15 cellular contexts compared by ENCODE assay signal in genomic region chr3:4805662-4806061, GRCh38.
DNase-seq lines count a peak whose midpoint lies in the region; ATAC-seq and TF ChIP-seq lines count a peak whose summit lies in the region.
"Had no signal": no experiment of that assay in that cellular context is flagged by ENCODE, and none has a peak within 500 bp of the region (broad histone marks: within the 10 kb centered on the region; RNA-seq: fewer than 3 reads in every experiment).

No MANE protein-coding gene starts in this region.

- peaks cover 60% of the 10 kb centered on the region for H3K36me3 Mint-ChIP-seq in CD4-positive, CD25-positive, alpha-beta regulatory T cell
- peaks cover 80% of the 10 kb centered on the region for H3K36me3 Mint-ChIP-seq in CD4-positive, alpha-beta T cell (ENCODE audit: low read depth)
- peaks cover 77% of the 10 kb centered on the region for H3K36me3 Mint-ChIP-seq in activated CD8-positive, alpha-beta T cell treated with anti-CD3 and anti-CD28 coated beads for 36 hours (ENCODE audit: low read depth)

- H3K36me3 ChIP-seq in CD4-positive, CD25-positive, alpha-beta regulatory T cell (ENCODE audit: control insufficient read depth, insufficient read depth, low read length): peaks cover 16% of the 10 kb centered on the region
- no peaks in the 10 kb centered on the region for H3K36me3 ChIP-seq in H7 (replicated peaks; ENCODE audit: control insufficient read depth, insufficient read depth, low read length)
- H3K36me3 ChIP-seq: transverse colon, WERI-Rb-1 had no signal

- H3K27me3 Mint-ChIP-seq in CD4-positive, CD25-positive, alpha-beta regulatory T cell: no peaks in the 10 kb centered on the region
- no peaks in the 10 kb centered on the region for H3K27me3 Mint-ChIP-seq in CD4-positive, alpha-beta T cell
- no peaks in the 10 kb centered on the region for H3K27me3 Mint-ChIP-seq in activated CD8-positive, alpha-beta T cell treated with anti-CD3 and anti-CD28 coated beads for 36 hours
- H3K27me3 Mint-ChIP-seq: B cell, IgD-negative memory B cell had no signal

- ATAC-seq in CD4-positive, CD25-positive, alpha-beta regulatory T cell (ENCODE audit: low read depth in 2 of 2): no peak
- no peak for ATAC-seq in CD4-positive, alpha-beta T cell (ENCODE audit: poor library complexity)
- ATAC-seq in activated CD8-positive, alpha-beta T cell treated with anti-CD3 and anti-CD28 coated beads for 36 hours: peak; percentile 86
- ATAC-seq in foreskin keratinocyte (no peak), sciatic nerve (no peak)

- H3K27ac Mint-ChIP-seq in CD4-positive, CD25-positive, alpha-beta regulatory T cell: peak overlapping the region in 2 of 3 donors; percentile 3 to 22
- H3K27ac Mint-ChIP-seq in CD4-positive, alpha-beta T cell: peak overlapping the region; percentile 40
- H3K27ac Mint-ChIP-seq in activated CD8-positive, alpha-beta T cell treated with anti-CD3 and anti-CD28 coated beads for 36 hours: peak overlapping the region; percentile 73
- H3K27ac Mint-ChIP-seq: B cell had no signal

- H3K4me1 ChIP-seq in CD4-positive, CD25-positive, alpha-beta regulatory T cell (ENCODE audit: control insufficient read depth, insufficient read depth, low read length, poor library complexity, severe bottlenecking): peaks cover 11% of the 10 kb centered on the region
- no peaks in the 10 kb centered on the region for H3K4me1 ChIP-seq in foreskin keratinocyte
- H3K4me1 ChIP-seq: transverse colon had no signal

- peaks cover 5 to 22% (median 14%) of the 10 kb centered on the region in 4 donors for H3K4me1 Mint-ChIP-seq in CD4-positive, CD25-positive, alpha-beta regulatory T cell
- peaks cover 23% of the 10 kb centered on the region for H3K4me1 Mint-ChIP-seq in CD4-positive, alpha-beta T cell (ENCODE audit: low read depth)
- peaks cover 40% of the 10 kb centered on the region for H3K4me1 Mint-ChIP-seq in activated CD8-positive, alpha-beta T cell treated with anti-CD3 and anti-CD28 coated beads for 36 hours (ENCODE audit: low read depth)
- H3K4me1 Mint-ChIP-seq: B cell, IgD-negative memory B cell had no signal

- peak in 1 of 3 donors; percentile 32 for DNase-seq in CD4-positive, CD25-positive, alpha-beta regulatory T cell
- no peak for DNase-seq in CD4-positive, alpha-beta T cell
- DNase-seq in activated CD8-positive, alpha-beta T cell treated with anti-CD3 and anti-CD28 coated beads for 36 hours: peak; percentile 69
- DNase-seq in foreskin keratinocyte: no peak
- no peak for DNase-seq in NCI-H526 treated with DMSO at 0.1 percent for 48 hours (lab: John Stamatoyannopoulos, UW)
- no peak for DNase-seq in H7
- DNase-seq in sciatic nerve (ENCODE audit: low spot score): no peak
- DNase-seq: mesenchymal stem cell, NCI-H2029, NCI-H510A, transverse colon, WERI-Rb-1 had no signal

- no peak overlapping the region for H3K4me3 Mint-ChIP-seq in CD4-positive, CD25-positive, alpha-beta regulatory T cell
- H3K4me3 Mint-ChIP-seq in CD4-positive, alpha-beta T cell: peak overlapping the region; percentile 1
- H3K4me3 Mint-ChIP-seq in activated CD8-positive, alpha-beta T cell treated with anti-CD3 and anti-CD28 coated beads for 36 hours: peak overlapping the region; percentile 34
- H3K4me3 Mint-ChIP-seq: B cell, IgD-negative memory B cell had no signal

- CTCF ChIA-PET in CD4-positive, alpha-beta T cell (lab: Charles Lee): no interaction called here
- CTCF ChIA-PET in activated CD8-positive, alpha-beta T cell treated with anti-CD3 and anti-CD28 coated beads for 36 hours (lab: Charles Lee): interaction anchor here (1.6 to 1.7 kb wide), 2 partner anchors 16 to 94 kb away, joined by 8 to 9 read pairs; no protein-coding TSS in a partner anchor

- POLR2A ChIA-PET in CD4-positive, alpha-beta T cell (lab: Charles Lee): no interaction called here
- POLR2A ChIA-PET in activated CD8-positive, alpha-beta T cell treated with anti-CD3 and anti-CD28 coated beads for 36 hours (lab: Charles Lee): interaction anchor here (0.9 to 2.2 kb wide), 5 partner anchors 13 to 173 kb away, joined by 3 to 14 read pairs (median 5); partner anchors contain the start of gene BHLHE40

- H3K9me3 Mint-ChIP-seq in CD4-positive, CD25-positive, alpha-beta regulatory T cell: no peaks in the 10 kb centered on the region
- no peaks in the 10 kb centered on the region for H3K9me3 Mint-ChIP-seq in CD4-positive, alpha-beta T cell
- no peaks in the 10 kb centered on the region for H3K9me3 Mint-ChIP-seq in activated CD8-positive, alpha-beta T cell treated with anti-CD3 and anti-CD28 coated beads for 36 hours
- H3K9me3 Mint-ChIP-seq: IgD-negative memory B cell had no signal

- H3K27ac ChIP-seq in CD4-positive, CD25-positive, alpha-beta regulatory T cell (ENCODE audit: insufficient read depth, low read length, poor library complexity, severe bottlenecking): no peak overlapping the region
- no peak overlapping the region for H3K27ac ChIP-seq in CD4-positive, alpha-beta T cell (ENCODE audit: low read depth, low read length)
- H3K27ac ChIP-seq in foreskin keratinocyte: peak overlapping the region; percentile 77
- H3K27ac ChIP-seq: HL-60, transverse colon, WERI-Rb-1 had no signal

- H3K9me3 ChIP-seq in CD4-positive, CD25-positive, alpha-beta regulatory T cell (ENCODE audit: control insufficient read depth in 2 of 2, low read length in 2 of 2): no peaks in the 10 kb centered on the region
- H3K9me3 ChIP-seq in CD4-positive, alpha-beta T cell (ENCODE audit: control insufficient read depth, low read length): no peaks in the 10 kb centered on the region
- H3K9me3 ChIP-seq: transverse colon had no signal

- no peak overlapping the region for H3K4me3 ChIP-seq in CD4-positive, CD25-positive, alpha-beta regulatory T cell (ENCODE audit: low read depth, low read length)
- no peak overlapping the region for H3K4me3 ChIP-seq in H7 (ENCODE audit: insufficient read depth, low read depth, low read length)
- H3K4me3 ChIP-seq: transverse colon had no signal

- H3K27me3 ChIP-seq in CD4-positive, CD25-positive, alpha-beta regulatory T cell (ENCODE audit: control insufficient read depth, insufficient read depth, low read length): no peaks in the 10 kb centered on the region
- H3K27me3 ChIP-seq in CD4-positive, alpha-beta T cell (ENCODE audit: control insufficient read depth, insufficient read depth, low read length): no peaks in the 10 kb centered on the region
- H3K27me3 ChIP-seq in foreskin keratinocyte: no peaks in the 10 kb centered on the region
- H3K27me3 ChIP-seq in H7 (ENCODE audit: control insufficient read depth, insufficient read depth, low read length): no peaks in the 10 kb centered on the region
- H3K27me3 ChIP-seq: transverse colon had no signal

- intact Hi-C loops in CD4-positive, alpha-beta T cell (cut with DNase I, micrococcal nuclease): no loop called here
- intact Hi-C loops in activated CD8-positive, alpha-beta T cell treated with anti-CD3 and anti-CD28 coated beads for 36 hours (cut with micrococcal nuclease): no loop called here
- intact Hi-C loops in sciatic nerve (cut with DNase I): no loop called here

- no peak for TF ChIP-seq CTCF in CD4-positive, alpha-beta T cell (IDR thresholded peaks at IDR 0.05)
- no peak for TF ChIP-seq CTCF in activated CD8-positive, alpha-beta T cell treated with anti-CD3 and anti-CD28 coated beads for 36 hours (IDR thresholded peaks at IDR 0.05)
- TF ChIP-seq CTCF in foreskin keratinocyte (conservative IDR thresholded peaks at IDR 0.05): no peak

Comparison
In these comparisons a context has a peak if more than half of its experiments do, and no peak if none do; other contexts are left out.
1. H3K27ac Mint-ChIP-seq: peak in every context shown above with its lines; median percentile 73 in activated CD8-positive, alpha-beta T cell treated with anti-CD3 and anti-CD28 coated beads for 36 hours; 40 in CD4-positive, alpha-beta T cell; 12 in CD4-positive, CD25-positive, alpha-beta regulatory T cell.
2. H3K4me3 Mint-ChIP-seq: peak in CD4-positive, alpha-beta T cell (single experiment) and activated CD8-positive, alpha-beta T cell treated with anti-CD3 and anti-CD28 coated beads for 36 hours (single experiment); none in CD4-positive, CD25-positive, alpha-beta regulatory T cell (0 of 4).